1 cellular context compared by ENCODE assay signal in the genomic region with DNA sequence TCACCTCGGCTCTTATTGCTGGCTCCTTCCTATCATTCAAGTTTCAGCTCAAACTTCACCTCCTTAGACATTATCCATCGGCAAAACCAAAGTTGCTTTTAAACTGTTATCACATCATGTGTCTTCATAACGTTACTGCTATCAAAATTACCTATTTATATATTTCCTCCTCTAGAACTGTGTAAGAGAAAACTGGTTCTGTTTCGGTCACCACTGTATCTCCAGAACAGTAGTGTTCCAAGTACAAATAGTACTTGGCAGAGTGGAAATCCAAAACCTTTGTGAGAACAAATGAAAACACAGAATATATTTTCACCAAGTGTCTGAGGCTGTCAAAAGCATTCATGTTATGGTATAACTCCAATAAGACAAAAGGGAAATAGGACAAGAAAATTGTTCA.
TF ChIP-seq lines count a peak whose summit lies in the region.

No MANE protein-coding gene starts in this region.

TF ChIP-seq in HepG2, 621 proteins besides CTCF, POLR2A, EP300 and RAD21:
- TF ChIP-seq, protein P1, sequence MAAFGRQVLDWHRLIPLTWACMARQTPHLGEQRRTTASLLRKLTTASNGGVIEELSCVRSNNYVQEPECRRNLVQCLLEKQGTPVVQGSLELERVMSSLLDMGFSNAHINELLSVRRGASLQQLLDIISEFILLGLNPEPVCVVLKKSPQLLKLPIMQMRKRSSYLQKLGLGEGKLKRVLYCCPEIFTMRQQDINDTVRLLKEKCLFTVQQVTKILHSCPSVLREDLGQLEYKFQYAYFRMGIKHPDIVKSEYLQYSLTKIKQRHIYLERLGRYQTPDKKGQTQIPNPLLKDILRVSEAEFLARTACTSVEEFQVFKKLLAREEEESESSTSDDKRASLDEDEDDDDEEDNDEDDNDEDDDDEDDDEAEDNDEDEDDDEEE (CRISPR knock-in tag; IDR thresholded peaks at IDR 0.05): no peak
- TF ChIP-seq RBAK (CRISPR knock-in tag; IDR thresholded peaks at IDR 0.05) (no peak), KLF13 (CRISPR knock-in tag; IDR thresholded peaks at IDR 0.05) (no peak), KDM5A (IDR thresholded peaks at IDR 0.05; ENCODE audit: borderline replicate concordance, low read length) (no peak), ZNF10 (CRISPR knock-in tag; IDR thresholded peaks at IDR 0.05; ENCODE audit: borderline replicate concordance, low read depth) (no peak), PHF5A (CRISPR knock-in tag; IDR thresholded peaks at IDR 0.05; ENCODE audit: low read depth, unreplicated experiment) (no peak), NFE2L1 (CRISPR knock-in tag; IDR thresholded peaks at IDR 0.05; ENCODE audit: borderline replicate concordance) (no peak), MIER3 (CRISPR knock-in tag; IDR thresholded peaks at IDR 0.05; ENCODE audit: borderline replicate concordance) (no peak), ZBTB3 (CRISPR knock-in tag; IDR thresholded peaks at IDR 0.05; ENCODE audit: borderline replicate concordance, low read depth) (no peak), ZFP62 (CRISPR knock-in tag; IDR thresholded peaks at IDR 0.05) (no peak)
- TF ChIP-seq, protein P2, sequence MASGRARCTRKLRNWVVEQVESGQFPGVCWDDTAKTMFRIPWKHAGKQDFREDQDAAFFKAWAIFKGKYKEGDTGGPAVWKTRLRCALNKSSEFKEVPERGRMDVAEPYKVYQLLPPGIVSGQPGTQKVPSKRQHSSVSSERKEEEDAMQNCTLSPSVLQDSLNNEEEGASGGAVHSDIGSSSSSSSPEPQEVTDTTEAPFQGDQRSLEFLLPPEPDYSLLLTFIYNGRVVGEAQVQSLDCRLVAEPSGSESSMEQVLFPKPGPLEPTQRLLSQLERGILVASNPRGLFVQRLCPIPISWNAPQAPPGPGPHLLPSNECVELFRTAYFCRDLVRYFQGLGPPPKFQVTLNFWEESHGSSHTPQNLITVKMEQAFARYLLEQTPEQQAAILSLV (CRISPR knock-in tag; IDR thresholded peaks at IDR 0.05; ENCODE audit: borderline replicate concordance): no peak
- TF ChIP-seq, protein P3, sequence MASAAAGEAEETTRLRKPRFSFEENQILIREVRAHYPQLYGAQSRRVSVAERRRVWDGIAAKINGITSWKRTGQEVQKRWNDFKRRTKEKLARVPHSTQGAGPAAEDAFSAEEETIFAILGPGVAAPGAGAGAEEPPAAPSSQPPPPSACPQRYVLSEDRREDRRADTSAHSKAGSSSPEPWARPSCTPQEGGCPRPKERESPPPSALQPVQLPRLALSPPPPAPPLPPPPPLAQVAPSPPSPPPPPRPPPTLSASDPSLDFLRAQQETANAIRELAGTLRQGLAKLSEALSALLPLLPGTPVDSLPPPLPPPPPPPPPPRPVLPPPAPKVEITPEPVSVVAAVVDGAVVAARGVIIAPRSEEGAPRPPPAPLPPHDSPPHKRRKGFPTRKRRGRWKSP (CRISPR knock-in tag; IDR thresholded peaks at IDR 0.05): no peak
- TF ChIP-seq, protein P4, sequence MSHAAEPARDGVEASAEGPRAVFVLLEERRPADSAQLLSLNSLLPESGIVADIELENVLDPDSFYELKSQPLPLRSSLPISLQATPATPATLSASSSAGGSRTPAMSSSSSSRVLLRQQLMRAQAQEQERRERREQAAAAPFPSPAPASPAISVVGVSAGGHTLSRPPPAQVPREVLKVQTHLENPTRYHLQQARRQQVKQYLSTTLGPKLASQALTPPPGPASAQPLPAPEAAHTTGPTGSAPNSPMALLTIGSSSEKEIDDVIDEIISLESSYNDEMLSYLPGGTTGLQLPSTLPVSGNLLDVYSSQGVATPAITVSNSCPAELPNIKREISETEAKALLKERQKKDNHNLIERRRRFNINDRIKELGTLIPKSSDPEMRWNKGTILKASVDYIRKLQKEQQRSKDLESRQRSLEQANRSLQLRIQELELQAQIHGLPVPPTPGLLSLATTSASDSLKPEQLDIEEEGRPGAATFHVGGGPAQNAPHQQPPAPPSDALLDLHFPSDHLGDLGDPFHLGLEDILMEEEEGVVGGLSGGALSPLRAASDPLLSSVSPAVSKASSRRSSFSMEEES (CRISPR knock-in tag; IDR thresholded peaks at IDR 0.05): no peak
